36 cellular contexts compared by ENCODE assay signal in genomic region chr4:7381890-7382633, GRCh38. TPM values are rescaled to one million over a fixed set of nuclear protein-coding genes. Genes with fewer than 3 reads are reported as not detected.
DNase-seq lines count a peak whose midpoint lies in the region; ATAC-seq and TF ChIP-seq lines count a peak whose summit lies in the region.
"Had no signal": no experiment of that assay in that cellular context is flagged by ENCODE, and none has a peak within 500 bp of the region (broad histone marks: within the 10 kb centered on the region; RNA-seq: fewer than 3 reads in every experiment).

No MANE protein-coding gene starts in this region.

- H3K27me3 ChIP-seq in suprapubic skin, result peaks cover 24% of the 10 kb centered on the region
- H3K27me3 ChIP-seq: ascending aorta, gastroesophageal sphincter had no signal

- TF ChIP-seq EP300 in suprapubic skin (IDR thresholded peaks at IDR 0.05), result no peak

- no peak for TF ChIP-seq POLR2A in suprapubic skin (IDR thresholded peaks at IDR 0.05)

- H3K4me1 ChIP-seq in suprapubic skin, result peaks cover 13% of the 10 kb centered on the region
- H3K4me1 ChIP-seq: ascending aorta, pancreas had no signal

- no peaks in the 10 kb centered on the region for H3K9me3 ChIP-seq in suprapubic skin
- H3K9me3 ChIP-seq: ascending aorta, gastroesophageal sphincter, pancreas, thoracic aorta had no signal

- H3K27ac ChIP-seq in angular gyrus (ENCODE audit: low read depth, low read length), result peak overlapping the region; percentile 64
- no peak overlapping the region for H3K27ac ChIP-seq in suprapubic skin
- H3K27ac ChIP-seq: ascending aorta, gastroesophageal sphincter, pancreas, PC-9, thoracic aorta, VCaP had no signal

- no peaks in the 10 kb centered on the region for H3K36me3 Mint-ChIP-seq in nephron progenitor cell (ENCODE audit: low read depth)
- H3K36me3 Mint-ChIP-seq: activated naive CD8-positive, alpha-beta T cell; CD4-positive, alpha-beta memory T cell; mesothelial cell of epicardium; naive thymus-derived CD4-positive, alpha-beta T cell; stimulated activated memory B cell treated with anti-CD40 and anti-IgM and Interleukin-4, amounts not matched to agents 10 μg/mL and 1 μg/mL and 100 μg/mL, for 72 hours had no signal

- peaks cover 10% of the 10 kb centered on the region for H3K27me3 Mint-ChIP-seq in nephron progenitor cell (ENCODE audit: low read depth, poor library complexity)

- ATAC-seq in activated CD4-positive, CD25-positive, alpha-beta regulatory T cell treated with anti-CD3 and anti-CD28 coated beads, Interleukin-2, amount 50 U/mL, for 24 hours, result no peak
- ATAC-seq: naive thymus-derived CD4-positive, alpha-beta T cell; pancreas; stimulated activated memory B cell treated with anti-CD40 and anti-IgM and Interleukin-4, amounts not matched to agents 10 μg/mL and 1 μg/mL and 100 μg/mL, for 72 hours had no signal

- H3K4me3 Mint-ChIP-seq in nephron progenitor cell, result no peak overlapping the region
- H3K4me3 Mint-ChIP-seq: activated naive CD8-positive, alpha-beta T cell; activated T-helper 1 cell treated with anti-CD3 and anti-CD28 coated beads, Interleukin-12 subunit alpha, Interleukin-12 subunit beta, Interleukin-2, Interleukin-4 antibody, amounts not matched to agents 30 ng/mL and 10 ng/mL and 1 ng/mL, durations not matched to agents 14 hours and 24 hours and 36 hours; CD4-positive, alpha-beta memory T cell; mesothelial cell of epicardium; naive thymus-derived CD4-positive, alpha-beta T cell; stimulated activated memory B cell treated with anti-CD40 and anti-IgM and Interleukin-4, amounts not matched to agents 10 μg/mL and 1 μg/mL and 100 μg/mL, for 72 hours had no signal

- H3K4me3 ChIP-seq in suprapubic skin, result no peak overlapping the region
- H3K4me3 ChIP-seq: ascending aorta, gastroesophageal sphincter, pancreas, PC-9, thoracic aorta had no signal

- peak overlapping the region; percentile 32 for H3K27ac Mint-ChIP-seq in nephron progenitor cell
- H3K27ac Mint-ChIP-seq: activated naive CD8-positive, alpha-beta T cell; activated T-helper 1 cell treated with anti-CD3 and anti-CD28 coated beads, Interleukin-12 subunit alpha, Interleukin-12 subunit beta, Interleukin-2, Interleukin-4 antibody, amounts not matched to agents 30 ng/mL and 10 ng/mL and 1 ng/mL, durations not matched to agents 14 hours and 24 hours and 36 hours; CD4-positive, alpha-beta memory T cell; mesothelial cell of epicardium; naive thymus-derived CD4-positive, alpha-beta T cell; stimulated activated memory B cell treated with anti-CD40 and anti-IgM and Interleukin-4, amounts not matched to agents 10 μg/mL and 1 μg/mL and 100 μg/mL, for 72 hours had no signal

- peaks cover 4% of the 10 kb centered on the region for H3K9me3 Mint-ChIP-seq in nephron progenitor cell
- H3K9me3 Mint-ChIP-seq: mesothelial cell of epicardium had no signal

- peaks cover 31% of the 10 kb centered on the region for H3K4me1 Mint-ChIP-seq in nephron progenitor cell
- H3K4me1 Mint-ChIP-seq: CD4-positive, alpha-beta memory T cell; mesothelial cell of epicardium; stimulated activated memory B cell treated with anti-CD40 and anti-IgM and Interleukin-4, amounts not matched to agents 10 μg/mL and 1 μg/mL and 100 μg/mL, for 72 hours had no signal

- DNase-seq in activated CD4-positive, CD25-positive, alpha-beta regulatory T cell treated with anti-CD3 and anti-CD28 coated beads, Interleukin-2, amount 50 U/mL, for 72 hours, result peak; percentile 6
- DNase-seq in nephron progenitor cell (no peak), suprapubic skin (ENCODE audit: low spot score in 2 of 2) (peak; percentile 46 to 67), DMS153 treated with DMSO at 0.1 percent for 48 hours (lab: John Stamatoyannopoulos, UW; ENCODE audit: unreplicated experiment) (no peak), NCI-H510A treated with DMSO at 0.1 percent for 48 hours (lab: John Stamatoyannopoulos, UW) (no peak), NCI-H1417 treated with DMSO at 0.1 percent for 48 hours (lab: John Stamatoyannopoulos, UW) (no peak)
- DNase-seq: 8988T; activated CD4-positive, alpha-beta T cell treated with anti-CD3 and anti-CD28 coated beads, Interleukin-2, amount 50 U/mL, for 1 hour; CD4-positive, alpha-beta memory T cell; central memory CD4-positive, alpha-beta T cell; DMS 273 treated with DMSO at 0.1 percent for 48 hours; GOT3; naive thymus-derived CD4-positive, alpha-beta T cell; NCI-H1694; NCI-H510A; PC-9; SHP77; stimulated activated CD4-positive, alpha-beta T cell treated with anti-CD3 and anti-CD28 coated beads, Interleukin-12 subunit alpha, Interleukin-12 subunit beta, amount 100 ng/mL, for 4 hours; stimulated activated CD4-positive, alpha-beta T cell treated with anti-CD3 and anti-CD28 coated beads, Interleukin-4, amount 100 ng/mL, for 1 hour; SW 1271; T-helper 9 cell had no signal

- no peaks in the 10 kb centered on the region for H3K36me3 ChIP-seq in suprapubic skin
- H3K36me3 ChIP-seq: ascending aorta, gastroesophageal sphincter, pancreas, thoracic aorta had no signal

- no peak for TF ChIP-seq CTCF in nephron progenitor cell (IDR thresholded peaks at IDR 0.05)
- TF ChIP-seq CTCF in suprapubic skin (IDR thresholded peaks at IDR 0.05), result no peak

- WGBS in suprapubic skin, result 91% methylated on average over 7 of the region's 9 CpGs

RNA-seq across cellular contexts. Expression of gene PSAPL1, which starts 52.7 kb away (rescaled TPM):
- total RNA-seq in suprapubic skin, result 100 to 1,000 TPM in 3 of 4 donors, 10 to 100 TPM in 1; 16.4 to 268 (median 137) TPM
- total RNA-seq: activated T-helper 1 cell treated with anti-CD3 and anti-CD28 coated beads, Interleukin-12 subunit alpha, Interleukin-12 subunit beta, Interleukin-2, Interleukin-4 antibody, amounts not matched to agents 30 ng/mL and 10 ng/mL and 1 ng/mL, durations not matched to agents 14 hours and 24 hours and 36 hours; ascending aorta; CD4-positive, alpha-beta memory T cell; dermis microvascular lymphatic vessel endothelial cell; fibroblast of lung; liver; mesothelial cell of epicardium; naive thymus-derived CD4-positive, alpha-beta T cell; right cardiac atrium had no signal

Comparison
In these comparisons a context has a peak if more than half of its experiments do, and no peak if none do; other contexts are left out.
1. DNase-seq: peak in activated CD4-positive, CD25-positive, alpha-beta regulatory T cell treated with anti-CD3 and anti-CD28 coated beads, Interleukin-2, amount 50 U/mL, for 72 hours (single experiment) and suprapubic skin (2 of 2); none in nephron progenitor cell (single experiment), DMS153 treated with DMSO at 0.1 percent for 48 hours (single experiment), NCI-H510A treated with DMSO at 0.1 percent for 48 hours (single experiment) and NCI-H1417 treated with DMSO at 0.1 percent for 48 hours (single experiment).